Comparison of ENCODE assay signal across 12 cellular contexts in the genomic region with DNA sequence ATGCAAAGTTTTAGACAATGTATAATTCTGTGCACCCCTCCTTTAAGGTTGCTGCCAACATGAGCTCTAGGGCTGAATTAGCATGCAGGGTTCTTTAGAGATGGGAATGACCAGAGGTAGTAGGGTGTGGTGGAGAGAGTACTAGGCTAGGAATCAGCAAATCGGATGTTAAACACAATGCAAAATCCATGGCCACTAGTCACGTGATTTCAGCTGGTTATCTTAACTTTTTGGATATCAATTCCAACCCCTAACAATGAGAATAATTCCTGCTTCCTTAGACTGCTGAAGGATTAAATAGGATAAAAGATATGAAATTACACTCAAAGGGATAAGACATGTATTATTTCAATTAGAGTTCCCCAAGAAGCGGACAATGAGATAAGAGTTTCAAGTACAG. TPM values are rescaled to one million over a fixed set of nuclear protein-coding genes. Genes with fewer than 3 reads are reported as not detected.
"Had no signal": no experiment of that assay in that cellular context is flagged by ENCODE, and none has a peak within 500 bp of the region (broad histone marks: within the 10 kb centered on the region; RNA-seq: fewer than 3 reads in every experiment).

No MANE protein-coding gene starts in this region.

- ATAC-seq: GM23338, HCT116 had no signal

- H3K4me1 ChIP-seq: HAP-1 had no signal

- H2AFZ ChIP-seq: GM23248, GM23338 had no signal

- H3K9ac ChIP-seq: GM23248 had no signal

- H3K4me3 ChIP-seq: GM23248, GM23338, HAP-1 had no signal

- FAIRE-seq: H1, H54 had no signal

- H3K36me3 ChIP-seq: HAP-1 had no signal

- H3K27ac ChIP-seq: GM23248 had no signal

- DNase-seq: GM23248, GOT3, H7, H9, HCEC 1CT, HFFc6 had no signal

- H3K4me2 ChIP-seq: GM23338 had no signal

- H3K9me3 ChIP-seq: HAP-1 had no signal

RNA-seq across cellular contexts. Expression of gene ADRA1D, which starts 26.6 kb away (rescaled TPM):
- total RNA-seq: H4 had no signal
- polyA plus RNA-seq: GM23338 had no signal
